Comparison of ENCODE assay signal across 1 cellular context in genomic region chr17:7177210-7177953, GRCh38.
TF ChIP-seq lines count a peak whose summit lies in the region.

No MANE protein-coding gene starts in this region.

TF ChIP-seq in HepG2, 621 proteins besides CTCF, POLR2A, EP300 and RAD21 (continued from another document and continues in another):
- peak; percentile 69; the same call in 1 of the 2 replicates for TF ChIP-seq ZNF646 (CRISPR knock-in tag; IDR thresholded peaks at IDR 0.05)
- TF ChIP-seq AHR (CRISPR knock-in tag; IDR thresholded peaks at IDR 0.05) = no peak
- TF ChIP-seq NKX3-1 (CRISPR knock-in tag; IDR thresholded peaks at IDR 0.05) = no peak
- TF ChIP-seq IRF1 (CRISPR knock-in tag; IDR thresholded peaks at IDR 0.05; ENCODE audit: low read depth) = no peak
- TF ChIP-seq AKAP8 (CRISPR knock-in tag; IDR thresholded peaks at IDR 0.05) = no peak
- no peak for TF ChIP-seq RFX1 (IDR thresholded peaks at IDR 0.05)
- no peak for TF ChIP-seq ATF7 (IDR thresholded peaks at IDR 0.05)
- no peak for TF ChIP-seq ATF7 (CRISPR knock-in tag; IDR thresholded peaks at IDR 0.05)
- TF ChIP-seq JDP2 (CRISPR knock-in tag; IDR thresholded peaks at IDR 0.05; ENCODE audit: borderline replicate concordance) = no peak
- no peak for TF ChIP-seq ZNF484 (CRISPR knock-in tag; IDR thresholded peaks at IDR 0.05; ENCODE audit: borderline replicate concordance, low read depth)
- TF ChIP-seq STAG1 (CRISPR knock-in tag; IDR thresholded peaks at IDR 0.05) = peak; percentile 71
- no peak; the same call in 1 of the 2 replicates for TF ChIP-seq ZNF317 (CRISPR knock-in tag; IDR thresholded peaks at IDR 0.05)
- TF ChIP-seq ZNF674 (CRISPR knock-in tag; IDR thresholded peaks at IDR 0.05; ENCODE audit: low read depth) = no peak
- TF ChIP-seq ZMYM2 (CRISPR knock-in tag; IDR thresholded peaks at IDR 0.05) = no peak
- TF ChIP-seq ZFP91 (CRISPR knock-in tag; IDR thresholded peaks at IDR 0.05; ENCODE audit: borderline replicate concordance) = peak; percentile 77; the same call in 1 of the 2 replicates
- TF ChIP-seq ZNF772 (CRISPR knock-in tag; IDR thresholded peaks at IDR 0.05) = 0 out of 2 replicates have a peak, but pooled peaks have one; percentile 23
- no peak for TF ChIP-seq ZNF766 (CRISPR knock-in tag; IDR thresholded peaks at IDR 0.05; ENCODE audit: borderline replicate concordance)
- TF ChIP-seq PCBP1 (IDR thresholded peaks at IDR 0.05; ENCODE audit: borderline replicate concordance, low read depth, low read length) = peak; percentile 59
- TF ChIP-seq ZNF713 (CRISPR knock-in tag; IDR thresholded peaks at IDR 0.05) = no peak
- no peak for TF ChIP-seq U2AF2 (IDR thresholded peaks at IDR 0.05; ENCODE audit: low read depth, low read length)
- TF ChIP-seq ZNF777 (CRISPR knock-in tag; IDR thresholded peaks at IDR 0.05) = no peak
- TF ChIP-seq SNAPC2 (CRISPR knock-in tag; IDR thresholded peaks at IDR 0.05) = no peak
- peak; percentile 31; the same call in 1 of the 2 replicates for TF ChIP-seq ZNF460 (CRISPR knock-in tag; IDR thresholded peaks at IDR 0.05; ENCODE audit: borderline replicate concordance)
- no peak for TF ChIP-seq RARA (CRISPR knock-in tag; IDR thresholded peaks at IDR 0.05)
- TF ChIP-seq ZNF367 (CRISPR knock-in tag; IDR thresholded peaks at IDR 0.05; ENCODE audit: borderline replicate concordance) = no peak
- no peak for TF ChIP-seq ZNF672 (CRISPR knock-in tag; IDR thresholded peaks at IDR 0.05)
- TF ChIP-seq SNAI1 (CRISPR knock-in tag; IDR thresholded peaks at IDR 0.05; ENCODE audit: borderline replicate concordance) = no peak
- peak; percentile 40; the same call in 1 of the 2 replicates for TF ChIP-seq HDAC2 (CRISPR knock-in tag; IDR thresholded peaks at IDR 0.05)
- TF ChIP-seq XRCC5 (optimal IDR thresholded peaks at IDR 0.05; ENCODE audit: low read length) = no peak
- no peak for TF ChIP-seq NR3C1 (CRISPR knock-in tag; IDR thresholded peaks at IDR 0.05)
- TF ChIP-seq ARID2 (CRISPR knock-in tag; IDR thresholded peaks at IDR 0.05; ENCODE audit: borderline replicate concordance) = no peak
- TF ChIP-seq ZNF572 (CRISPR knock-in tag; IDR thresholded peaks at IDR 0.05) = no peak
- peak; percentile 72; the same call in 1 of the 2 replicates for TF ChIP-seq ZNF710 (CRISPR knock-in tag; IDR thresholded peaks at IDR 0.05; ENCODE audit: borderline replicate concordance)
- TF ChIP-seq ZNF205 (CRISPR knock-in tag; IDR thresholded peaks at IDR 0.05) = no peak
- TF ChIP-seq MEIS2 (CRISPR knock-in tag; IDR thresholded peaks at IDR 0.05) = no peak
- TF ChIP-seq MYC (CRISPR knock-in tag; IDR thresholded peaks at IDR 0.05; ENCODE audit: borderline replicate concordance) = no peak
- no peak for TF ChIP-seq XBP1 (CRISPR knock-in tag; IDR thresholded peaks at IDR 0.05)
- no peak for TF ChIP-seq FOXO4 (CRISPR knock-in tag; conservative IDR thresholded peaks at IDR 0.05)
- peak; percentile 78; the same call in 1 of the 2 replicates for TF ChIP-seq KDM3A (CRISPR knock-in tag; IDR thresholded peaks at IDR 0.05; ENCODE audit: low read depth)
- no peak for TF ChIP-seq DNMT1 (CRISPR knock-in tag; IDR thresholded peaks at IDR 0.05)
- TF ChIP-seq ZNF652 (CRISPR knock-in tag; IDR thresholded peaks at IDR 0.05; ENCODE audit: borderline replicate concordance, low read depth) = no peak
- no peak for TF ChIP-seq ZNF251 (CRISPR knock-in tag; IDR thresholded peaks at IDR 0.05)
- no peak for TF ChIP-seq HCFC1 (IDR thresholded peaks at IDR 0.05; ENCODE audit: low read depth, low read length)
- TF ChIP-seq ZNF253 (CRISPR knock-in tag; IDR thresholded peaks at IDR 0.05; ENCODE audit: borderline replicate concordance) = no peak
- TF ChIP-seq KMT2B (CRISPR knock-in tag; IDR thresholded peaks at IDR 0.05) = no peak
- no peak for TF ChIP-seq ZNF430 (CRISPR knock-in tag; IDR thresholded peaks at IDR 0.05)
- TF ChIP-seq ZNF737 (CRISPR knock-in tag; IDR thresholded peaks at IDR 0.05; ENCODE audit: borderline replicate concordance) = no peak
- TF ChIP-seq THAP11 (CRISPR knock-in tag; IDR thresholded peaks at IDR 0.05) = 0 out of 2 replicates have a peak, but pooled peaks have one; percentile 37
- TF ChIP-seq ZBTB2 (CRISPR knock-in tag; IDR thresholded peaks at IDR 0.05; ENCODE audit: low read depth) = no peak
- TF ChIP-seq CENPBD1 (CRISPR knock-in tag; IDR thresholded peaks at IDR 0.05; ENCODE audit: borderline replicate concordance, low read depth) = no peak
- no peak for TF ChIP-seq E2F1 (CRISPR knock-in tag; IDR thresholded peaks at IDR 0.05)
- TF ChIP-seq EEA1 (CRISPR knock-in tag; IDR thresholded peaks at IDR 0.05; ENCODE audit: borderline replicate concordance) = no peak
- no peak for TF ChIP-seq ESRRA (CRISPR knock-in tag; IDR thresholded peaks at IDR 0.05; ENCODE audit: low read depth)
